ENCODE assay signal across 1 cellular context in the genomic region with DNA sequence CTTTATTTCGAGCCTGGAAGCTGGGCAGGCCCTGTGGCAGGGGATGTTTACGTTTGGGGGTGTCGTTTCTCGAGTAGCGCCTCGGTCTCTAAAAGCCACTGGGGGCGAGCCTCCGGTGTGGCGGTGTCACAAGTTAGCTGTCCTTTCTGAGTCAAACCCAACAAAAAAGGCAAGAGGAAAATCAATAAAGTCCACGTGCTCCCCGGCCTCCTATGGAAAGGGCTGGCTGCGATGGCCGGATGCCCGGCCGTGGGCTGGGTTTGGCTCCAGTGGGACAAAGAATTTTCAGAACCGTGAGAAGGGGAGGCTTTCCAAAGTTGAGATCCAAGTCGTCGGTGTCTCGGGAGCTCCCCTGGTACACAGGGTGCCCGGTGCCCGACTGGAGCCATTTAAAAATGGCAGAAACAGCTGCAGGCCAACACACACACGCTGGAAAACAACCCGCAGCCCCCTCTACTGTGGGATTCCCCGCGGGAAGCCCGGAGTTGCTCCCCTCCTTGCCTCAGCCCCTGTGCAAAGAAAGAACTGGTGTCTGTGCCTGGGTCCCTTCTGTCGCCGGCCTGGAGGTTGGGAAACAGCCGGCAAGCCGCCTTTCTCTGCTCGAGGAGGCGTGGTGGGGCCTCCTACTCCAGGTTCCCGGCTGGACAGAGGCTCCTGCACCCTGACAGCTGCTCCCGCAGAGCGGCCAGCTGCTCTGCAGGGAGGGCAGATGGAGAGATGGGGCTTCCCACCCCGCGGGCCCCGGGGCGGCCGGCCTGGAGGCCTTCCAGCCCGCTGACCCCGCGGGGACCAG.
TF ChIP-seq lines count a peak whose summit lies in the region.

No MANE protein-coding gene starts in this region.

TF ChIP-seq in HepG2, 621 proteins besides CTCF, POLR2A, EP300 and RAD21 (continued from another document and continues in another):
- TF ChIP-seq, protein P1, sequence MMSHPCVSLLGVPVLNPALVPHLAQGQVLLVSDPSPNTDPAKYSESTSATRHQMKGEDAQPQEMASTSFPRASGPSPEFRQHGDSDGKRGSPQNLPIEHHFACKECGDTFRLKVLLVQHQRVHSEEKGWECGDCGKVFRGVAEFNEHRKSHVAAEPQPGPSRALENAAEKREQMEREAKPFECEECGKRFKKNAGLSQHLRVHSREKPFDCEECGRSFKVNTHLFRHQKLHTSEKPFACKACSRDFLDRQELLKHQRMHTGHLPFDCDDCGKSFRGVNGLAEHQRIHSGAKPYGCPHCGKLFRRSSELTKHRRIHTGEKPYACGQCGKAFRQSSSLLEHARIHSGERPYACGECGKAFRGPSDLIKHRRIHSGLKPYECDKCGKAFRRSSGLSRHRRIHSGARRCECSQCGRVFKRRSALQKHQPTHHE (CRISPR knock-in tag; IDR thresholded peaks at IDR 0.05; ENCODE audit: borderline replicate concordance) = no peak; the same call in 1 of the 2 replicates
- TF ChIP-seq SMAD3 (CRISPR knock-in tag; IDR thresholded peaks at IDR 0.05) (peak; percentile 80; the same call in 1 of the 2 replicates), SIN3A (IDR thresholded peaks at IDR 0.05; ENCODE audit: borderline replicate concordance, low read depth, low read length) (peak; percentile 23; the same call in 1 of the 2 replicates), BHLHE40 (IDR thresholded peaks at IDR 0.05; ENCODE audit: low read length) (peak; percentile 77), ZBTB1 (CRISPR knock-in tag; IDR thresholded peaks at IDR 0.05; ENCODE audit: borderline replicate concordance) (no peak), ZNF816 (CRISPR knock-in tag; IDR thresholded peaks at IDR 0.05; ENCODE audit: borderline replicate concordance) (0 out of 2 replicates have a peak, but pooled peaks have one; percentile 16), ZNF121 (CRISPR knock-in tag; IDR thresholded peaks at IDR 0.05) (peak; percentile 43; the same call in 1 of the 2 replicates), DNMT3B (CRISPR knock-in tag; conservative IDR thresholded peaks at IDR 0.05) (0 out of 2 replicates have a peak, but pooled peaks have one; percentile 63), MEIS1 (CRISPR knock-in tag; IDR thresholded peaks at IDR 0.05; ENCODE audit: borderline replicate concordance) (no peak), ZNF441 (CRISPR knock-in tag; IDR thresholded peaks at IDR 0.05; ENCODE audit: borderline replicate concordance) (peak; percentile 43; the same call in 1 of the 2 replicates), RXRB (CRISPR knock-in tag; IDR thresholded peaks at IDR 0.05; ENCODE audit: borderline replicate concordance) (peak; percentile 45), ZNF747 (CRISPR knock-in tag; IDR thresholded peaks at IDR 0.05; ENCODE audit: borderline replicate concordance) (0 out of 2 replicates have a peak, but pooled peaks have one; percentile 31), SOX5 (CRISPR knock-in tag; IDR thresholded peaks at IDR 0.05; ENCODE audit: borderline replicate concordance) (peak; percentile 36; the same call in 1 of the 2 replicates), ZNF615 (CRISPR knock-in tag; IDR thresholded peaks at IDR 0.05; ENCODE audit: borderline replicate concordance) (0 out of 2 replicates have a peak, but pooled peaks have one; percentile 43), SP4 (CRISPR knock-in tag; IDR thresholded peaks at IDR 0.05) (no peak), MXI1 (IDR thresholded peaks at IDR 0.05; ENCODE audit: borderline replicate concordance, low read depth, low read length) (peak; percentile 75; the same call in 2 of the 3 replicates)
- TF ChIP-seq, protein P2, sequence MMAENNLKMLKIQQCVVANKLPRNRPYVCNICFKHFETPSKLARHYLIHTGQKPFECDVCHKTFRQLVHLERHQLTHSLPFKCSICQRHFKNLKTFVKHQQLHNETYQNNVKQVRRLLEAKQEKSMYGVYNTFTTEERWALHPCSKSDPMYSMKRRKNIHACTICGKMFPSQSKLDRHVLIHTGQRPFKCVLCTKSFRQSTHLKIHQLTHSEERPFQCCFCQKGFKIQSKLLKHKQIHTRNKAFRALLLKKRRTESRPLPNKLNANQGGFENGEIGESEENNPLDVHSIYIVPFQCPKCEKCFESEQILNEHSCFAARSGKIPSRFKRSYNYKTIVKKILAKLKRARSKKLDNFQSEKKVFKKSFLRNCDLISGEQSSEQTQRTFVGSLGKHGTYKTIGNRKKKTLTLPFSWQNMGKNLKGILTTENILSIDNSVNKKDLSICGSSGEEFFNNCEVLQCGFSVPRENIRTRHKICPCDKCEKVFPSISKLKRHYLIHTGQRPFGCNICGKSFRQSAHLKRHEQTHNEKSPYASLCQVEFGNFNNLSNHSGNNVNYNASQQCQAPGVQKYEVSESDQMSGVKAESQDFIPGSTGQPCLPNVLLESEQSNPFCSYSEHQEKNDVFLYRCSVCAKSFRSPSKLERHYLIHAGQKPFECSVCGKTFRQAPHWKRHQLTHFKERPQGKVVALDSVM (CRISPR knock-in tag; IDR thresholded peaks at IDR 0.05) = peak; percentile 52
- TF ChIP-seq, protein P3, sequence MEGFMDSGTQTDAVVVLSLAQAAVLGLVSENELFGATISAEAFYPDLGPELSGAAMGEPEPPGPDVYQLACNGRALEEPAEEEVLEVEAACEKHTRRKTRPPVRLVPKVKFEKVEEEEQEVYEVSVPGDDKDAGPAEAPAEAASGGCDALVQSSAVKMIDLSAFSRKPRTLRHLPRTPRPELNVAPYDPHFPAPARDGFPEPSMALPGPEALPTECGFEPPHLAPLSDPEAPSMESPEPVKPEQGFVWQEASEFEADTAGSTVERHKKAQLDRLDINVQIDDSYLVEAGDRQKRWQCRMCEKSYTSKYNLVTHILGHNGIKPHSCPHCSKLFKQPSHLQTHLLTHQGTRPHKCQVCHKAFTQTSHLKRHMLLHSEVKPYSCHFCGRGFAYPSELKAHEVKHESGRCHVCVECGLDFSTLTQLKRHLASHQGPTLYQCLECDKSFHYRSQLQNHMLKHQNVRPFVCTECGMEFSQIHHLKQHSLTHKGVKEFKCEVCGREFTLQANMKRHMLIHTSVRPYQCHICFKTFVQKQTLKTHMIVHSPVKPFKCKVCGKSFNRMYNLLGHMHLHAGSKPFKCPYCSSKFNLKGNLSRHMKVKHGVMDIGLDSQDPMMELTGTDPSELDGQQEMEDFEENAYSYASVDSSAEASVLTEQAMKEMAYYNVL (CRISPR knock-in tag; IDR thresholded peaks at IDR 0.05; ENCODE audit: borderline replicate concordance) = 0 out of 2 replicates have a peak, but pooled peaks have one; percentile 34
- TF ChIP-seq, protein P4, sequence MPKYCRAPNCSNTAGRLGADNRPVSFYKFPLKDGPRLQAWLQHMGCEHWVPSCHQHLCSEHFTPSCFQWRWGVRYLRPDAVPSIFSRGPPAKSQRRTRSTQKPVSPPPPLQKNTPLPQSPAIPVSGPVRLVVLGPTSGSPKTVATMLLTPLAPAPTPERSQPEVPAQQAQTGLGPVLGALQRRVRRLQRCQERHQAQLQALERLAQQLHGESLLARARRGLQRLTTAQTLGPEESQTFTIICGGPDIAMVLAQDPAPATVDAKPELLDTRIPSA (CRISPR knock-in tag; IDR thresholded peaks at IDR 0.05; ENCODE audit: borderline replicate concordance) = 0 out of 2 replicates have a peak, but pooled peaks have one; percentile 46
- TF ChIP-seq, protein P5, sequence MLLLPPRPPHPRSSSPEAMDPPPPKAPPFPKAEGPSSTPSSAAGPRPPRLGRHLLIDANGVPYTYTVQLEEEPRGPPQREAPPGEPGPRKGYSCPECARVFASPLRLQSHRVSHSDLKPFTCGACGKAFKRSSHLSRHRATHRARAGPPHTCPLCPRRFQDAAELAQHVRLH (CRISPR knock-in tag; IDR thresholded peaks at IDR 0.05; ENCODE audit: borderline replicate concordance, low read depth) = peak; percentile 50; the same call in 1 of the 2 replicates
- TF ChIP-seq, protein P6, sequence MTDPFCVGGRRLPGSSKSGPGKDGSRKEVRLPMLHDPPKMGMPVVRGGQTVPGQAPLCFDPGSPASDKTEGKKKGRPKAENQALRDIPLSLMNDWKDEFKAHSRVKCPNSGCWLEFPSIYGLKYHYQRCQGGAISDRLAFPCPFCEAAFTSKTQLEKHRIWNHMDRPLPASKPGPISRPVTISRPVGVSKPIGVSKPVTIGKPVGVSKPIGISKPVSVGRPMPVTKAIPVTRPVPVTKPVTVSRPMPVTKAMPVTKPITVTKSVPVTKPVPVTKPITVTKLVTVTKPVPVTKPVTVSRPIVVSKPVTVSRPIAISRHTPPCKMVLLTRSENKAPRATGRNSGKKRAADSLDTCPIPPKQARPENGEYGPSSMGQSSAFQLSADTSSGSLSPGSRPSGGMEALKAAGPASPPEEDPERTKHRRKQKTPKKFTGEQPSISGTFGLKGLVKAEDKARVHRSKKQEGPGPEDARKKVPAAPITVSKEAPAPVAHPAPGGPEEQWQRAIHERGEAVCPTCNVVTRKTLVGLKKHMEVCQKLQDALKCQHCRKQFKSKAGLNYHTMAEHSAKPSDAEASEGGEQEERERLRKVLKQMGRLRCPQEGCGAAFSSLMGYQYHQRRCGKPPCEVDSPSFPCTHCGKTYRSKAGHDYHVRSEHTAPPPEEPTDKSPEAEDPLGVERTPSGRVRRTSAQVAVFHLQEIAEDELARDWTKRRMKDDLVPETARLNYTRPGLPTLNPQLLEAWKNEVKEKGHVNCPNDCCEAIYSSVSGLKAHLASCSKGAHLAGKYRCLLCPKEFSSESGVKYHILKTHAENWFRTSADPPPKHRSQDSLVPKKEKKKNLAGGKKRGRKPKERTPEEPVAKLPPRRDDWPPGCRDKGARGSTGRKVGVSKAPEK (CRISPR knock-in tag; IDR thresholded peaks at IDR 0.05; ENCODE audit: borderline replicate concordance) = no peak
- TF ChIP-seq, protein P7, sequence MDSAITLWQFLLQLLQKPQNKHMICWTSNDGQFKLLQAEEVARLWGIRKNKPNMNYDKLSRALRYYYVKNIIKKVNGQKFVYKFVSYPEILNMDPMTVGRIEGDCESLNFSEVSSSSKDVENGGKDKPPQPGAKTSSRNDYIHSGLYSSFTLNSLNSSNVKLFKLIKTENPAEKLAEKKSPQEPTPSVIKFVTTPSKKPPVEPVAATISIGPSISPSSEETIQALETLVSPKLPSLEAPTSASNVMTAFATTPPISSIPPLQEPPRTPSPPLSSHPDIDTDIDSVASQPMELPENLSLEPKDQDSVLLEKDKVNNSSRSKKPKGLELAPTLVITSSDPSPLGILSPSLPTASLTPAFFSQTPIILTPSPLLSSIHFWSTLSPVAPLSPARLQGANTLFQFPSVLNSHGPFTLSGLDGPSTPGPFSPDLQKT (CRISPR knock-in tag; IDR thresholded peaks at IDR 0.05; ENCODE audit: borderline replicate concordance) = no peak
- TF ChIP-seq, protein P8, sequence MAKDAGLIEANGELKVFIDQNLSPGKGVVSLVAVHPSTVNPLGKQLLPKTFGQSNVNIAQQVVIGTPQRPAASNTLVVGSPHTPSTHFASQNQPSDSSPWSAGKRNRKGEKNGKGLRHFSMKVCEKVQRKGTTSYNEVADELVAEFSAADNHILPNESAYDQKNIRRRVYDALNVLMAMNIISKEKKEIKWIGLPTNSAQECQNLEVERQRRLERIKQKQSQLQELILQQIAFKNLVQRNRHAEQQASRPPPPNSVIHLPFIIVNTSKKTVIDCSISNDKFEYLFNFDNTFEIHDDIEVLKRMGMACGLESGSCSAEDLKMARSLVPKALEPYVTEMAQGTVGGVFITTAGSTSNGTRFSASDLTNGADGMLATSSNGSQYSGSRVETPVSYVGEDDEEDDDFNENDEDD (CRISPR knock-in tag; IDR thresholded peaks at IDR 0.05; ENCODE audit: borderline replicate concordance) = peak; percentile 65; the same call in 1 of the 2 replicates
- TF ChIP-seq, protein P9, sequence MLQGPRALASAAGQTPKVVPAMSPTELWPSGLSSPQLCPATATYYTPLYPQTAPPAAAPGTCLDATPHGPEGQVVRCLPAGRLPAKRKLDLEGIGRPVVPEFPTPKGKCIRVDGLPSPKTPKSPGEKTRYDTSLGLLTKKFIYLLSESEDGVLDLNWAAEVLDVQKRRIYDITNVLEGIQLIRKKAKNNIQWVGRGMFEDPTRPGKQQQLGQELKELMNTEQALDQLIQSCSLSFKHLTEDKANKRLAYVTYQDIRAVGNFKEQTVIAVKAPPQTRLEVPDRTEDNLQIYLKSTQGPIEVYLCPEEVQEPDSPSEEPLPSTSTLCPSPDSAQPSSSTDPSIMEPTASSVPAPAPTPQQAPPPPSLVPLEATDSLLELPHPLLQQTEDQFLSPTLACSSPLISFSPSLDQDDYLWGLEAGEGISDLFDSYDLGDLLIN (CRISPR knock-in tag; IDR thresholded peaks at IDR 0.05; ENCODE audit: borderline replicate concordance) = no peak
- TF ChIP-seq, protein P10, sequence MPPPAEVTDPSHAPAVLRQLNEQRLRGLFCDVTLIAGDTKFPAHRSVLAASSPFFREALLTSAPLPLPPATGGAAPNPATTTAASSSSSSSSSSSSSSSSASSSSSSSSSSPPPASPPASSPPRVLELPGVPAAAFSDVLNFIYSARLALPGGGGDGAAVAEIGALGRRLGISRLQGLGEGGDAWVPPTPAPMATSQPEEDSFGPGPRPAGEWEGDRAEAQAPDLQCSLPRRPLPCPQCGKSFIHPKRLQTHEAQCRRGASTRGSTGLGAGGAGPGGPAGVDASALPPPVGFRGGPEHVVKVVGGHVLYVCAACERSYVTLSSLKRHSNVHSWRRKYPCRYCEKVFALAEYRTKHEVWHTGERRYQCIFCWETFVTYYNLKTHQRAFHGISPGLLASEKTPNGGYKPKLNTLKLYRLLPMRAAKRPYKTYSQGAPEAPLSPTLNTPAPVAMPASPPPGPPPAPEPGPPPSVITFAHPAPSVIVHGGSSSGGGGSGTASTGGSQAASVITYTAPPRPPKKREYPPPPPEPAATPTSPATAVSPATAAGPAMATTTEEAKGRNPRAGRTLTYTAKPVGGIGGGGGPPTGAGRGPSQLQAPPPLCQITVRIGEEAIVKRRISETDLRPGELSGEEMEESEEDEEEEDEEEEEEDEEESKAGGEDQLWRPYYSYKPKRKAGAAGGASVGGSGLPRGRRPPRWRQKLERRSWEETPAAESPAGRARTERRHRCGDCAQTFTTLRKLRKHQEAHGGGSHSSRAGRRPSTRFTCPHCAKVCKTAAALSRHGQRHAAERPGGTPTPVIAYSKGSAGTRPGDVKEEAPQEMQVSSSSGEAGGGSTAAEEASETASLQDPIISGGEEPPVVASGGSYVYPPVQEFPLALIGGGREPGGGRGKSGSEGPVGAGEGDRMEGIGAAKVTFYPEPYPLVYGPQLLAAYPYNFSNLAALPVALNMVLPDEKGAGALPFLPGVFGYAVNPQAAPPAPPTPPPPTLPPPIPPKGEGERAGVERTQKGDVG (CRISPR knock-in tag; IDR thresholded peaks at IDR 0.05; ENCODE audit: borderline replicate concordance) = no peak
- TF ChIP-seq, protein P11, sequence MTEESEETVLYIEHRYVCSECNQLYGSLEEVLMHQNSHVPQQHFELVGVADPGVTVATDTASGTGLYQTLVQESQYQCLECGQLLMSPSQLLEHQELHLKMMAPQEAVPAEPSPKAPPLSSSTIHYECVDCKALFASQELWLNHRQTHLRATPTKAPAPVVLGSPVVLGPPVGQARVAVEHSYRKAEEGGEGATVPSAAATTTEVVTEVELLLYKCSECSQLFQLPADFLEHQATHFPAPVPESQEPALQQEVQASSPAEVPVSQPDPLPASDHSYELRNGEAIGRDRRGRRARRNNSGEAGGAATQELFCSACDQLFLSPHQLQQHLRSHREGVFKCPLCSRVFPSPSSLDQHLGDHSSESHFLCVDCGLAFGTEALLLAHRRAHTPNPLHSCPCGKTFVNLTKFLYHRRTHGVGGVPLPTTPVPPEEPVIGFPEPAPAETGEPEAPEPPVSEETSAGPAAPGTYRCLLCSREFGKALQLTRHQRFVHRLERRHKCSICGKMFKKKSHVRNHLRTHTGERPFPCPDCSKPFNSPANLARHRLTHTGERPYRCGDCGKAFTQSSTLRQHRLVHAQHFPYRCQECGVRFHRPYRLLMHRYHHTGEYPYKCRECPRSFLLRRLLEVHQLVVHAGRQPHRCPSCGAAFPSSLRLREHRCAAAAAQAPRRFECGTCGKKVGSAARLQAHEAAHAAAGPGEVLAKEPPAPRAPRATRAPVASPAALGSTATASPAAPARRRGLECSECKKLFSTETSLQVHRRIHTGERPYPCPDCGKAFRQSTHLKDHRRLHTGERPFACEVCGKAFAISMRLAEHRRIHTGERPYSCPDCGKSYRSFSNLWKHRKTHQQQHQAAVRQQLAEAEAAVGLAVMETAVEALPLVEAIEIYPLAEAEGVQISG (CRISPR knock-in tag; IDR thresholded peaks at IDR 0.05) = peak; percentile 14; the same call in 1 of the 2 replicates
